ENCODE assay signal across 13 cellular contexts in genomic region chr1:170623171-170623570, GRCh38. TPM values are rescaled to one million over a fixed set of nuclear protein-coding genes. Genes with fewer than 3 reads are reported as not detected.
DNase-seq lines count a peak whose midpoint lies in the region; ATAC-seq and TF ChIP-seq lines count a peak whose summit lies in the region.
"Had no signal": no experiment of that assay in that cellular context is flagged by ENCODE, and none has a peak within 500 bp of the region (broad histone marks: within the 10 kb centered on the region; RNA-seq: fewer than 3 reads in every experiment).

No MANE protein-coding gene starts in this region.

- H3K4me3 ChIP-seq in AG10803 (ENCODE audit: low read length): no peak overlapping the region

- no peak overlapping the region for H3K27ac Mint-ChIP-seq in naive thymus-derived CD8-positive, alpha-beta T cell
- H3K27ac Mint-ChIP-seq: activated CD4-positive, alpha-beta memory T cell treated with anti-CD3 and anti-CD28 coated beads for 36 hours; CD4-positive, alpha-beta T cell; T-helper 1 cell treated with Interleukin-12 subunit alpha and Interleukin-12 subunit beta and Interleukin-4 antibody, amounts not matched to agents 30 μg/mL and 1 μg/mL, for 36 hours had no signal

- DNase-seq in AG10803 (ENCODE audit: low read depth) (peak; percentile 89), HS-5 (ENCODE audit: low read depth) (peak; percentile 94), astrocyte of the hippocampus (ENCODE audit: low read depth, low spot score) (peak; percentile 61), islet precursor cell (peak; percentile 53), NCI-H526 treated with DMSO at 0.1 percent for 48 hours (lab: John Stamatoyannopoulos, UW) (no peak)
- DNase-seq in effector CD8-positive, alpha-beta T cell (lab: John Stamatoyannopoulos, UW): no peak
- DNase-seq in naive thymus-derived CD8-positive, alpha-beta T cell: no peak
- DNase-seq: activated CD4-positive, alpha-beta memory T cell treated with anti-CD3 and anti-CD28 coated beads for 36 hours; activated gamma-delta T cell; CD4-positive, alpha-beta T cell; stimulated activated CD4-positive, alpha-beta T cell treated with anti-CD3 and anti-CD28 coated beads, Interleukin-15, amount 100 ng/mL, for 24 hours had no signal

- ATAC-seq in naive thymus-derived CD8-positive, alpha-beta T cell: no peak
- no peak for ATAC-seq in HG03108 (IDR thresholded peaks at IDR 0.05; ENCODE audit: unreplicated experiment)

- H3K9me3 Mint-ChIP-seq in naive thymus-derived CD8-positive, alpha-beta T cell: no peaks in the 10 kb centered on the region
- H3K9me3 Mint-ChIP-seq: activated CD4-positive, alpha-beta memory T cell treated with anti-CD3 and anti-CD28 coated beads for 36 hours; CD4-positive, alpha-beta T cell; T-helper 1 cell treated with Interleukin-12 subunit alpha and Interleukin-12 subunit beta and Interleukin-4 antibody, amounts not matched to agents 30 μg/mL and 1 μg/mL, for 36 hours had no signal

- no peak for TF ChIP-seq CTCF in AG10803 (conservative IDR thresholded peaks at IDR 0.05; ENCODE audit: low read length)

- H3K27me3 Mint-ChIP-seq in naive thymus-derived CD8-positive, alpha-beta T cell: peaks cover 2 to 19% (median 9%) of the 10 kb centered on the region in 5 donors
- H3K27me3 Mint-ChIP-seq: CD4-positive, alpha-beta T cell had no signal

- no peak overlapping the region for H3K4me3 Mint-ChIP-seq in naive thymus-derived CD8-positive, alpha-beta T cell
- H3K4me3 Mint-ChIP-seq: activated CD4-positive, alpha-beta memory T cell treated with anti-CD3 and anti-CD28 coated beads for 36 hours; CD4-positive, alpha-beta T cell; T-helper 1 cell treated with Interleukin-12 subunit alpha and Interleukin-12 subunit beta and Interleukin-4 antibody, amounts not matched to agents 30 μg/mL and 1 μg/mL, for 36 hours had no signal

- POLR2A ChIA-PET in naive thymus-derived CD8-positive, alpha-beta T cell (lab: Charles Lee): no interaction called here

- H3K36me3 Mint-ChIP-seq in naive thymus-derived CD8-positive, alpha-beta T cell: no peaks in the 10 kb centered on the region
- H3K36me3 Mint-ChIP-seq: activated CD4-positive, alpha-beta memory T cell treated with anti-CD3 and anti-CD28 coated beads for 36 hours had no signal

- H3K4me1 Mint-ChIP-seq in naive thymus-derived CD8-positive, alpha-beta T cell: no peaks in the 10 kb centered on the region

RNA-seq across cellular contexts. Expression of gene PRRX1, which starts 40.8 kb away (rescaled TPM):
- total RNA-seq in naive thymus-derived CD8-positive, alpha-beta T cell: not detected
- polyA plus RNA-seq in naive thymus-derived CD8-positive, alpha-beta T cell: not detected
- total RNA-seq: activated CD4-positive, alpha-beta memory T cell treated with anti-CD3 and anti-CD28 coated beads for 36 hours; CD4-positive, alpha-beta T cell had no signal

Comparison
In these comparisons a context has a peak if more than half of its experiments do, and no peak if none do; other contexts are left out.
1. DNase-seq: peak in AG10803 (single experiment), HS-5 (single experiment), astrocyte of the hippocampus (single experiment) and islet precursor cell (single experiment); none in effector CD8-positive, alpha-beta T cell (single experiment), naive thymus-derived CD8-positive, alpha-beta T cell (0 of 10) and NCI-H526 treated with DMSO at 0.1 percent for 48 hours (single experiment).